In the genomic region with DNA sequence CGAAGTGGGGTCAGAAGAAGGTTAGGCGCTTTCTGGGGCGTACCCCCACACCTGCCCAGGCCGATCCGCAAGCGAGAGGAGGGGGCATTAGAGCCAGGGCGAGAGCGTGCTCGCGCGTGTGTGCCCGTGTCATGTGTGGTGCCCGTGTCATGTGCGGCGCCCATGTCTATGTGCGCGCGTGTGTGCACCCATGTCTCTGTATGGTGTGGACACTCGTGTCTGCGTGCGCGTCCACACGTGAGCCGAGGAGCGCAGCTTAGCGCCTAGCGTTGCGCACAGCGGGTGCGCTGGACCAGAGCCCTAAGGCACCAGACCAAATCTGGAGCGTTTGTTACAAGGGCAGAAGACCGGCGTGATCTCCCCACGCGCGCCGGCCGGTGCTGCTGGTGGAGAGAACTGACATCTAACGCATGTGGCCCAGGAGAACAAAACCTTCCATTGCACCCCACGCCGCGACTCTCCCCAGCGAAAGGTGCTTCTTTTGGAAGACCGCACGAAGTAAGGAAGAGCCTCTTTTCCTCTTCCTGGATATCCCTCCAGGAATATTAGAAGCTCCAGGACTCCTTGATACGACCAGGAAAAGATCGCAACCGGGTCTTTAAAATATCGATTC, we compare ENCODE assay signal across 8 cellular contexts. TPM values are rescaled to one million over a fixed set of nuclear protein-coding genes. Genes with fewer than 3 reads are reported as not detected.
A peak's percentile ranks its signal among the peaks of the same experiment; 100 is the strongest.
DNase-seq lines count a peak whose midpoint lies in the region; FAIRE-seq and TF ChIP-seq lines count a peak whose summit lies in the region.

No MANE protein-coding gene starts in this region.

- H3K9me3 Mint-ChIP-seq in CD14-positive monocyte, result peaks cover 1 to 13% (median 4%) of the 10 kb centered on the region in 7 donors
- no peaks in the 10 kb centered on the region for H3K9me3 Mint-ChIP-seq in activated T-cell treated with anti-CD3 and anti-CD28 coated beads, Interleukin-2, amount 50 U/mL, for 24 hours
- H3K9me3 Mint-ChIP-seq in nephron progenitor cell, result peaks cover 4% of the 10 kb centered on the region
- no peaks in the 10 kb centered on the region for H3K9me3 Mint-ChIP-seq in type B pancreatic cell

- intact Hi-C loops in CD14-positive monocyte (cut with micrococcal nuclease), result loop anchor here (5.0 to 10.0 kb wide), 5 partner anchors 68 to 240 kb away; partner anchors contain the start of gene ZNF131 (in 2 of the 2)

- peak overlapping the region; percentile 82 to 90 for H3K4me3 Mint-ChIP-seq in CD14-positive monocyte
- H3K4me3 Mint-ChIP-seq in activated T-cell treated with anti-CD3 and anti-CD28 coated beads, Interleukin-2, amount 50 U/mL, for 24 hours, result peak overlapping the region; percentile 80
- peak overlapping the region; percentile 79 for H3K4me3 Mint-ChIP-seq in nephron progenitor cell
- H3K4me3 Mint-ChIP-seq in type B pancreatic cell, result peak overlapping the region; percentile 86

- peaks cover 35 to 43% (median 42%) of the 10 kb centered on the region in 3 donors for H3K27me3 Mint-ChIP-seq in CD14-positive monocyte (ENCODE audit: low read depth in 3 of 3)
- H3K27me3 Mint-ChIP-seq in activated T-cell treated with anti-CD3 and anti-CD28 coated beads, Interleukin-2, amount 50 U/mL, for 24 hours, result peaks cover 21% of the 10 kb centered on the region
- H3K27me3 Mint-ChIP-seq in nephron progenitor cell (ENCODE audit: low read depth, poor library complexity), result peaks cover 70% of the 10 kb centered on the region
- H3K27me3 Mint-ChIP-seq in type B pancreatic cell, result peaks cover 52% of the 10 kb centered on the region

- FAIRE-seq in GM12892 (lab: Jason Lieb, UNC), result no peak

- H3K4me3 ChIP-seq in HL-60 (replicated peaks; ENCODE audit: insufficient read depth, low read length) (peak overlapping the region; percentile 15; the same call in 1 of the 2 replicates), fibroblast of mammary gland (ENCODE audit: control insufficient read depth, low read depth, low read length) (peak overlapping the region; percentile 57)

- peaks cover 26% of the 10 kb centered on the region for H3K27me3 ChIP-seq in HL-60 (ENCODE audit: insufficient read depth, poor library complexity, severe bottlenecking)

- TF ChIP-seq POLR2A in GM12892 (IDR thresholded peaks at IDR 0.05; ENCODE audit: low read depth, low read length), result no peak

- H3K27ac ChIP-seq in HL-60 (replicated peaks), result no peak overlapping the region

- H3K27ac Mint-ChIP-seq in CD14-positive monocyte, result peak overlapping the region; percentile 57 to 89 (median 84)
- peak overlapping the region; percentile 87 for H3K27ac Mint-ChIP-seq in activated T-cell treated with anti-CD3 and anti-CD28 coated beads, Interleukin-2, amount 50 U/mL, for 24 hours
- H3K27ac Mint-ChIP-seq in nephron progenitor cell, result no peak overlapping the region
- H3K27ac Mint-ChIP-seq in type B pancreatic cell, result no peak overlapping the region

- DNase-seq in CD14-positive monocyte (ENCODE audit: low spot score) (peak; percentile 55), GM20000 (ENCODE audit: low spot score) (peak; percentile 41), HL-60 (ENCODE audit: low read depth in 1 of 2, low spot score in 1 of 2) (no peak), fibroblast of mammary gland (ENCODE audit: low read depth) (peak; percentile 40), nephron progenitor cell (peak; percentile 23), type B pancreatic cell (ENCODE audit: extremely low spot score, unreplicated experiment) (no peak), GM12892 (ENCODE audit: insufficient read length) (no peak)
- DNase-seq in activated T-cell treated with anti-CD3 and anti-CD28 coated beads, Interleukin-2, amount 50 U/mL, for 24 hours, result peak; percentile 54

- TF ChIP-seq CTCF in CD14-positive monocyte (IDR thresholded peaks at IDR 0.05) (no peak), GM20000 (IDR thresholded peaks at IDR 0.05; ENCODE audit: extremely low read depth, missing control alignments) (no peak), HL-60 (IDR thresholded peaks at IDR 0.05; ENCODE audit: insufficient read depth, low read length) (no peak), fibroblast of mammary gland (conservative IDR thresholded peaks at IDR 0.05; ENCODE audit: control insufficient read depth, insufficient read depth, low read depth, low read length) (no peak), nephron progenitor cell (IDR thresholded peaks at IDR 0.05) (no peak), type B pancreatic cell (conservative IDR thresholded peaks at IDR 0.05) (no peak)

- H3K36me3 Mint-ChIP-seq in CD14-positive monocyte (peaks cover 0 to 2% of the 10 kb centered on the region in 2 donors), nephron progenitor cell (ENCODE audit: low read depth) (no peaks in the 10 kb centered on the region), type B pancreatic cell (no peaks in the 10 kb centered on the region)
- peaks cover 9% of the 10 kb centered on the region for H3K36me3 Mint-ChIP-seq in activated T-cell treated with anti-CD3 and anti-CD28 coated beads, Interleukin-2, amount 50 U/mL, for 24 hours (ENCODE audit: low read depth)

- H3K4me1 Mint-ChIP-seq in CD14-positive monocyte (peaks cover 28% of the 10 kb centered on the region), nephron progenitor cell (peaks cover 32% of the 10 kb centered on the region), type B pancreatic cell (ENCODE audit: unreplicated experiment) (peaks cover 18% of the 10 kb centered on the region)
- peaks cover 34% of the 10 kb centered on the region for H3K4me1 Mint-ChIP-seq in activated T-cell treated with anti-CD3 and anti-CD28 coated beads, Interleukin-2, amount 50 U/mL, for 24 hours (ENCODE audit: low read depth)

RNA-seq across cellular contexts. Expression of gene NIM1K, which starts 0.6 kb away (rescaled TPM):
- not detected for polyA plus RNA-seq in CD14-positive monocyte
- total RNA-seq in type B pancreatic cell (ENCODE audit: low replicate concordance), result 0.43 and 0.67 TPM in 2 replicates
- polyA plus RNA-seq in GM12892 (2012; ENCODE audit: missing spikeins), result 1.5 TPM

Comparison
In these comparisons a context has a peak if more than half of its experiments do, and no peak if none do; other contexts are left out.
1. DNase-seq: peak in CD14-positive monocyte (single experiment), GM20000 (single experiment), activated T-cell treated with anti-CD3 and anti-CD28 coated beads, Interleukin-2, amount 50 U/mL, for 24 hours (single experiment), fibroblast of mammary gland (single experiment) and nephron progenitor cell (single experiment); none in HL-60 (0 of 2), type B pancreatic cell (single experiment) and GM12892 (single experiment).
2. H3K27ac Mint-ChIP-seq: peak in CD14-positive monocyte (7 of 7) and activated T-cell treated with anti-CD3 and anti-CD28 coated beads, Interleukin-2, amount 50 U/mL, for 24 hours (single experiment); none in nephron progenitor cell (single experiment) and type B pancreatic cell (single experiment).
3. Peak in every context shown above with its lines, with median percentiles within 50 percentile points of each other: H3K4me3 Mint-ChIP-seq.